Comparison of ENCODE assay signal across 9 cellular contexts in genomic region chr1:9066945-9067807, GRCh38. TPM values are rescaled to one million over a fixed set of nuclear protein-coding genes. Genes with fewer than 3 reads are reported as not detected.
A peak's percentile ranks its signal among the peaks of the same experiment; 100 is the strongest.
DNase-seq lines count a peak whose midpoint lies in the region; ATAC-seq and TF ChIP-seq lines count a peak whose summit lies in the region.
"Had no signal": no experiment of that assay in that cellular context is flagged by ENCODE, and none has a peak within 500 bp of the region (broad histone marks: within the 10 kb centered on the region; RNA-seq: fewer than 3 reads in every experiment).

No MANE protein-coding gene starts in this region.

- H3K27me3 Mint-ChIP-seq in osteocyte (ENCODE audit: unreplicated experiment) = no peaks in the 10 kb centered on the region
- H3K27me3 Mint-ChIP-seq: activated B cell treated with CpG ODN at 0.5 μM for 24 hours had no signal

- H3K9me3 Mint-ChIP-seq in osteocyte (ENCODE audit: unreplicated experiment) = no peaks in the 10 kb centered on the region
- H3K9me3 Mint-ChIP-seq: activated B cell treated with CpG ODN at 0.5 μM for 24 hours had no signal

- H3K27ac Mint-ChIP-seq in osteocyte (ENCODE audit: unreplicated experiment) = peak overlapping the region; percentile 76
- H3K27ac Mint-ChIP-seq: activated B cell treated with CpG ODN at 0.5 μM for 24 hours had no signal

- ATAC-seq in HG03565 (IDR thresholded peaks at IDR 0.05; ENCODE audit: unreplicated experiment) (no peak), GM18870 (IDR thresholded peaks at IDR 0.05; ENCODE audit: unreplicated experiment) (no peak), GM21526 (IDR thresholded peaks at IDR 0.05; ENCODE audit: low FRiP score, unreplicated experiment) (no peak)

- peak; percentile 9 for TF ChIP-seq CTCF in osteocyte (IDR thresholded peaks at IDR 0.05)

- H3K4me1 Mint-ChIP-seq in osteocyte (ENCODE audit: unreplicated experiment) = peaks cover 48% of the 10 kb centered on the region

- peak; percentile 95 for DNase-seq in EH (ENCODE audit: low read depth)
- DNase-seq in RPMI8226 = peak; percentile 26
- peak; percentile 83 for DNase-seq in fibroblast of peridontal ligament (ENCODE audit: extremely low read depth)
- DNase-seq in osteocyte (ENCODE audit: extremely low spot score, unreplicated experiment) = no peak
- no peak for DNase-seq in OCI-M1 (lab: John Stamatoyannopoulos, UW)
- DNase-seq: activated B cell treated with CpG ODN at 0.5 μM for 24 hours had no signal

- no peak overlapping the region for H3K4me3 Mint-ChIP-seq in osteocyte (ENCODE audit: unreplicated experiment)
- H3K4me3 Mint-ChIP-seq: activated B cell treated with CpG ODN at 0.5 μM for 24 hours had no signal

- no peaks in the 10 kb centered on the region for H3K36me3 Mint-ChIP-seq in osteocyte (ENCODE audit: unreplicated experiment)

RNA-seq across cellular contexts. Expression of gene SLC2A5, which starts 2.3 kb away (rescaled TPM):
- total RNA-seq in osteocyte = 0.39 TPM in 1 of 2 replicates, not detected in the other

RNA-seq across cellular contexts. Expression of gene SLC2A7, which starts 41.0 kb away (rescaled TPM):
- not detected in 2 replicates for total RNA-seq in osteocyte
- total RNA-seq: activated B cell treated with CpG ODN at 0.5 μM for 24 hours had no signal

Comparison
In these comparisons a context has a peak if more than half of its experiments do, and no peak if none do; other contexts are left out.
1. DNase-seq: peak in EH (single experiment), RPMI8226 (single experiment) and fibroblast of peridontal ligament (single experiment); none in osteocyte (single experiment) and OCI-M1 (single experiment).